22 cellular contexts compared by ENCODE assay signal in genomic region chr3:46082849-46083248, GRCh38. TPM values are rescaled to one million over a fixed set of nuclear protein-coding genes. Genes with fewer than 3 reads are reported as not detected.
A peak's percentile ranks its signal among the peaks of the same experiment; 100 is the strongest.
DNase-seq lines count a peak whose midpoint lies in the region; ATAC-seq and TF ChIP-seq lines count a peak whose summit lies in the region.
"Had no signal": no experiment of that assay in that cellular context is flagged by ENCODE, and none has a peak within 500 bp of the region (broad histone marks: within the 10 kb centered on the region; RNA-seq: fewer than 3 reads in every experiment).

No MANE protein-coding gene starts in this region.

- H3K27me3 Mint-ChIP-seq in activated naive CD8-positive, alpha-beta T cell treated with anti-CD3 and anti-CD28 coated beads for 36 hours, result peaks cover 5% of the 10 kb centered on the region
- H3K27me3 Mint-ChIP-seq: CD4-positive, alpha-beta T cell had no signal

- no peak for TF ChIP-seq EP300 in suprapubic skin (IDR thresholded peaks at IDR 0.05)

- H3K4me3 ChIP-seq in RWPE2 (ENCODE audit: severe bottlenecking) (no peak overlapping the region), suprapubic skin (no peak overlapping the region), brain microvascular endothelial cell (ENCODE audit: low read depth, low read length) (no peak overlapping the region)
- H3K4me3 ChIP-seq: GM12878 had no signal

- H3K4me1 ChIP-seq in RWPE2 (ENCODE audit: insufficient read depth, poor library complexity, severe bottlenecking), result peaks cover 9% of the 10 kb centered on the region
- peaks cover 51% of the 10 kb centered on the region for H3K4me1 ChIP-seq in suprapubic skin
- H3K4me1 ChIP-seq: BE2C had no signal

- H3K27me3 ChIP-seq in RWPE2 (ENCODE audit: insufficient read depth, poor library complexity, severe bottlenecking) (no peaks in the 10 kb centered on the region), suprapubic skin (no peaks in the 10 kb centered on the region), brain microvascular endothelial cell (replicated peaks) (no peaks in the 10 kb centered on the region)
- H3K27me3 ChIP-seq: BE2C had no signal

- H3K36me3 ChIP-seq in RWPE2 (ENCODE audit: low read depth) (no peaks in the 10 kb centered on the region), suprapubic skin (no peaks in the 10 kb centered on the region), brain microvascular endothelial cell (replicated peaks) (no peaks in the 10 kb centered on the region)
- H3K36me3 ChIP-seq: BE2C had no signal

- in situ Hi-C loops in brain microvascular endothelial cell (cut with HindIII; ENCODE audit: low pct_ligation_motif_present, low sequenced_read_pairs), result no loop called here

- peak overlapping the region; percentile 24 for H3K27ac ChIP-seq in RWPE2 (ENCODE audit: poor library complexity, severe bottlenecking)
- H3K27ac ChIP-seq in suprapubic skin, result peak overlapping the region; percentile 44
- H3K27ac ChIP-seq in brain microvascular endothelial cell, result no peak overlapping the region

- H3K9me3 ChIP-seq in RWPE2 (ENCODE audit: severe bottlenecking) (no peaks in the 10 kb centered on the region), suprapubic skin (no peaks in the 10 kb centered on the region)
- H3K9me3 ChIP-seq: BE2C had no signal

- peak; percentile 12 for DNase-seq in NCI-H748 (lab: John Stamatoyannopoulos, UW; ENCODE audit: unreplicated experiment)
- DNase-seq in NCI-H748 treated with DMSO at 0.1 percent for 48 hours (lab: John Stamatoyannopoulos, UW), result no peak
- no peak for DNase-seq in RWPE2 (ENCODE audit: low spot score)
- peak; percentile 74 for DNase-seq in islet precursor cell
- DNase-seq in suprapubic skin (ENCODE audit: low spot score in 2 of 2), result no peak
- DNase-seq in activated naive CD4-positive, alpha-beta T cell treated with Interleukin-2 at 50 U/mL for 16 hours, result no peak
- DNase-seq in activated naive CD8-positive, alpha-beta T cell treated with anti-CD3 and anti-CD28 coated beads for 36 hours, result no peak
- no peak for DNase-seq in brain microvascular endothelial cell
- DNase-seq: 8988T; BE2C; CD4-positive, alpha-beta T cell; DMS79 treated with DMSO at 0.1 percent for 48 hours; GOT3; KBM-7; NCI-H1092 treated with DMSO at 0.1 percent for 48 hours; NCI-H1694 treated with DMSO at 0.1 percent for 48 hours; NCI-H446; NCI-H69; OCI-M1 had no signal

- H3K9me3 Mint-ChIP-seq in activated naive CD8-positive, alpha-beta T cell treated with anti-CD3 and anti-CD28 coated beads for 36 hours, result no peaks in the 10 kb centered on the region
- H3K9me3 Mint-ChIP-seq: CD4-positive, alpha-beta T cell had no signal

- H3K4me1 Mint-ChIP-seq in activated naive CD8-positive, alpha-beta T cell treated with anti-CD3 and anti-CD28 coated beads for 36 hours, result peaks cover 11% of the 10 kb centered on the region

- no peaks in the 10 kb centered on the region for H3K36me3 Mint-ChIP-seq in activated naive CD8-positive, alpha-beta T cell treated with anti-CD3 and anti-CD28 coated beads for 36 hours

- TF ChIP-seq CTCF in RWPE2 (IDR thresholded peaks at IDR 0.05; ENCODE audit: poor library complexity, severe bottlenecking) (no peak), suprapubic skin (IDR thresholded peaks at IDR 0.05) (no peak), brain microvascular endothelial cell (IDR thresholded peaks at IDR 0.05; ENCODE audit: low read depth, low read length, missing control alignments) (no peak)

- no peak for TF ChIP-seq POLR2A in suprapubic skin (IDR thresholded peaks at IDR 0.05)

- no peak overlapping the region for H3K4me3 Mint-ChIP-seq in activated naive CD8-positive, alpha-beta T cell treated with anti-CD3 and anti-CD28 coated beads for 36 hours
- H3K4me3 Mint-ChIP-seq: CD4-positive, alpha-beta T cell had no signal

- ATAC-seq in RWPE2 (ENCODE audit: low read depth), result peak; percentile 76
- ATAC-seq: GM12878 had no signal

- no peak overlapping the region for H3K27ac Mint-ChIP-seq in activated naive CD8-positive, alpha-beta T cell treated with anti-CD3 and anti-CD28 coated beads for 36 hours
- H3K27ac Mint-ChIP-seq: CD4-positive, alpha-beta T cell had no signal

- 61% methylated on average over 1 of the region's 1 CpG for WGBS in suprapubic skin

RNA-seq across cellular contexts. Expression of gene XCR1, which starts 55.6 kb away (rescaled TPM):
- total RNA-seq in suprapubic skin, result 1 to 10 TPM in 2 of 4 donors, under 1 TPM in 1, not detected in 1; 0.93 to 7.2 (median 1.9) TPM
- total RNA-seq in activated naive CD8-positive, alpha-beta T cell treated with anti-CD3 and anti-CD28 coated beads for 36 hours, result not detected
- total RNA-seq: MCF 10A, SK-MEL-5 had no signal

Comparison
In these comparisons a context has a peak if more than half of its experiments do, and no peak if none do; other contexts are left out.
1. DNase-seq: peak in NCI-H748 (single experiment) and islet precursor cell (single experiment); none in NCI-H748 treated with DMSO at 0.1 percent for 48 hours (single experiment), RWPE2 (single experiment), suprapubic skin (0 of 2), activated naive CD4-positive, alpha-beta T cell treated with Interleukin-2 at 50 U/mL for 16 hours (single experiment), activated naive CD8-positive, alpha-beta T cell treated with anti-CD3 and anti-CD28 coated beads for 36 hours (single experiment) and brain microvascular endothelial cell (single experiment).